Comparison of ENCODE assay signal across 8 cellular contexts in genomic region chr21:43036889-43037288, GRCh38. TPM values are rescaled to one million over a fixed set of nuclear protein-coding genes. Genes with fewer than 3 reads are reported as not detected.
DNase-seq lines count a peak whose midpoint lies in the region; ATAC-seq and TF ChIP-seq lines count a peak whose summit lies in the region.
"Not testable (repeated sequence)": the region's sequence is repeated elsewhere in the genome, so short reads cannot be mapped to it uniquely, and the experiment has no call there.
"Had no signal": no experiment of that assay in that cellular context is flagged by ENCODE, and none has a peak within 500 bp of the region (broad histone marks: within the 10 kb centered on the region; RNA-seq: fewer than 3 reads in every experiment).

No MANE protein-coding gene starts in this region.

- intact Hi-C loops in colonic mucosa (cut with DNase I); Right ventricle myocardium superior (cut with DNase I); left ventricle myocardium inferior (cut with micrococcal nuclease); lower lobe of right lung (cut with DNase I); posterior vena cava (cut with DNase I): not testable (repeated sequence)

- H3K4me3 ChIP-seq in colonic mucosa, left ventricle myocardium inferior, lower lobe of right lung, upper lobe of left lung: not testable (repeated sequence)

- H3K27ac ChIP-seq in colonic mucosa; left ventricle myocardium inferior (replicated peaks); lower lobe of right lung; upper lobe of left lung: not testable (repeated sequence)

- ATAC-seq in Right ventricle myocardium superior (ENCODE audit: poor library complexity), result peak; percentile 60
- peak; percentile 7 for ATAC-seq in left lobe of liver
- peak; percentile 55 to 90 for ATAC-seq in lower lobe of right lung
- peak; percentile 62 to 89 for ATAC-seq in upper lobe of left lung (ENCODE audit: low FRiP score in 2 of 2)

- not testable (repeated sequence) for H3K9me3 ChIP-seq in colonic mucosa; left ventricle myocardium inferior (replicated peaks); lower lobe of right lung; upper lobe of left lung

- TF ChIP-seq POLR2A in upper lobe of left lung (IDR thresholded peaks at IDR 0.05), result not testable (repeated sequence)

- H3K36me3 ChIP-seq in colonic mucosa, result not testable (repeated sequence)
- peaks cover 10% of the 10 kb centered on the region for H3K36me3 ChIP-seq in left ventricle myocardium inferior
- H3K36me3 ChIP-seq in lower lobe of right lung, result peaks cover 23% of the 10 kb centered on the region
- peaks cover 0 to 21% (median 0%) of the 10 kb centered on the region in 4 donors for H3K36me3 ChIP-seq in upper lobe of left lung

- DNase-seq in colonic mucosa (peak; percentile 32), Right ventricle myocardium superior (peak; percentile 80), left ventricle myocardium inferior (peak; percentile 39), lower lobe of right lung (peak; percentile 86), posterior vena cava (ENCODE audit: low spot score) (peak; percentile 83), upper lobe of left lung (peak; percentile 39 to 89)
- DNase-seq in left lobe of liver (ENCODE audit: low spot score), result not testable (repeated sequence)

- not testable (repeated sequence) for H3K27me3 ChIP-seq in colonic mucosa; left ventricle myocardium inferior (ENCODE audit: low read depth); lower lobe of right lung (ENCODE audit: low read depth); upper lobe of left lung

- not testable (repeated sequence) for H3K4me1 ChIP-seq in colonic mucosa, left ventricle myocardium inferior, lower lobe of right lung, upper lobe of left lung

- not testable (repeated sequence) for TF ChIP-seq EP300 in upper lobe of left lung (IDR thresholded peaks at IDR 0.05)

- no CpG with 5 or more reads among the region's 17 CpGs for WGBS in upper lobe of left lung, 2 donors

- not testable (repeated sequence) for TF ChIP-seq CTCF in colonic mucosa (IDR thresholded peaks at IDR 0.05); left ventricle myocardium inferior (IDR thresholded peaks at IDR 0.05; ENCODE audit: borderline replicate concordance); lower lobe of right lung (IDR thresholded peaks at IDR 0.05); upper lobe of left lung (IDR thresholded peaks at IDR 0.05)

- H3K9ac ChIP-seq in colonic mucosa (ENCODE audit: low read depth in 2 of 2, low read length in 2 of 2), result not testable (repeated sequence)

RNA-seq across cellular contexts. Expression of gene CBS, which starts 38.7 kb away (rescaled TPM):
- total RNA-seq in colonic mucosa, result 10 to 100 TPM in 1 of 2 donors, 1 to 10 TPM in 1; 2.7 to 14.7 TPM
- total RNA-seq in Right ventricle myocardium superior, result 6.2 TPM
- total RNA-seq in left ventricle myocardium inferior, result 10.3 TPM
- 427 TPM for total RNA-seq in left lobe of liver
- total RNA-seq in lower lobe of right lung, result 82.3 TPM
- 1 to 10 TPM; 2.7 to 8.7 TPM for total RNA-seq in posterior vena cava
- 10 to 100 TPM; 29.7 to 80.8 (median 57.7) TPM for total RNA-seq in upper lobe of left lung
- total RNA-seq: CD4-positive, CD25-positive, alpha-beta regulatory T cell had no signal

Comparison
In these comparisons a context has a peak if more than half of its experiments do, and no peak if none do; other contexts are left out.
1. ATAC-seq: peak in every context shown above with its lines; median percentile 76 in upper lobe of left lung; 72 in lower lobe of right lung; 60 in Right ventricle myocardium superior; 7 in left lobe of liver.